In the genomic region with DNA sequence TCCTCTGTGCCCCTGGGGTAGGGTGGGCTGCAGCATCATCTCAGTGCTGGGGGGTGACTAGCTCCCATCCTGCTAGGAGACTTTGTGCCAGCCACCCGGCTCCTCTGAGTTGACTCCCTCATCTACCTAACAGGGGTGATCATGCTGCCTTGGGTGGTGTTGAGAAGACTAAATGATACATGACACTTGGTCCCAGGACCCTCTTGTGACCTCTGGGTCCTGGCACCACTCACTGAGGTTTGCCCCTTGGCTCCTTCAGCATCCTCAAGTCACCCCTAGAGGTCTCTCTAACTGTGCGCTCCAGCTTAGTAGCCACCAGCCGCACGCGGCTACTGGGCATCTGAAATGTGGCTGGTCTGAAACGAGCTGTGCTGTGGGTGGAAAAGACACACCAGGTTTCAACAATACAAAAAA, we compare ENCODE assay signal across 1 cellular context.
TF ChIP-seq lines count a peak whose summit lies in the region.

No MANE protein-coding gene starts in this region.

TF ChIP-seq in WTC11, 78 proteins besides CTCF, POLR2A, EP300 and RAD21 (continued from another document):
- TF ChIP-seq, protein P1, sequence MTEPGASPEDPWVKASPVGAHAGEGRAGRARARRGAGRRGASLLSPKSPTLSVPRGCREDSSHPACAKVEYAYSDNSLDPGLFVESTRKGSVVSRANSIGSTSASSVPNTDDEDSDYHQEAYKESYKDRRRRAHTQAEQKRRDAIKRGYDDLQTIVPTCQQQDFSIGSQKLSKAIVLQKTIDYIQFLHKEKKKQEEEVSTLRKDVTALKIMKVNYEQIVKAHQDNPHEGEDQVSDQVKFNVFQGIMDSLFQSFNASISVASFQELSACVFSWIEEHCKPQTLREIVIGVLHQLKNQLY (CRISPR knock-in tag; IDR thresholded peaks at IDR 0.05), result no peak
- TF ChIP-seq NR3C1 (CRISPR knock-in tag; conservative IDR thresholded peaks at IDR 0.05; ENCODE audit: low read depth) (no peak), NFATC4 (CRISPR knock-in tag; IDR thresholded peaks at IDR 0.05) (no peak), SP1 (CRISPR knock-in tag; conservative IDR thresholded peaks at IDR 0.05) (no peak), ZNF423 (CRISPR knock-in tag; IDR thresholded peaks at IDR 0.05) (no peak), JAZF1 (CRISPR knock-in tag; IDR thresholded peaks at IDR 0.05) (no peak), GABPB1 (CRISPR knock-in tag; IDR thresholded peaks at IDR 0.05) (no peak)
- TF ChIP-seq, protein P2, sequence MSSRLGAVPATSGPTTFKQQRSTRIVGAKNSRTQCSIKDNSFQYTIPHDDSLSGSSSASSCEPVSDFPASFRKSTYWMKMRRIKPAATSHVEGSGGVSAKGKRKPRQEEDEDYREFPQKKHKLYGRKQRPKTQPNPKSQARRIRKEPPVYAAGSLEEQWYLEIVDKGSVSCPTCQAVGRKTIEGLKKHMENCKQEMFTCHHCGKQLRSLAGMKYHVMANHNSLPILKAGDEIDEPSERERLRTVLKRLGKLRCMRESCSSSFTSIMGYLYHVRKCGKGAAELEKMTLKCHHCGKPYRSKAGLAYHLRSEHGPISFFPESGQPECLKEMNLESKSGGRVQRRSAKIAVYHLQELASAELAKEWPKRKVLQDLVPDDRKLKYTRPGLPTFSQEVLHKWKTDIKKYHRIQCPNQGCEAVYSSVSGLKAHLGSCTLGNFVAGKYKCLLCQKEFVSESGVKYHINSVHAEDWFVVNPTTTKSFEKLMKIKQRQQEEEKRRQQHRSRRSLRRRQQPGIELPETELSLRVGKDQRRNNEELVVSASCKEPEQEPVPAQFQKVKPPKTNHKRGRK (CRISPR knock-in tag; IDR thresholded peaks at IDR 0.05; ENCODE audit: borderline replicate concordance), result no peak
- TF ChIP-seq, protein P3, sequence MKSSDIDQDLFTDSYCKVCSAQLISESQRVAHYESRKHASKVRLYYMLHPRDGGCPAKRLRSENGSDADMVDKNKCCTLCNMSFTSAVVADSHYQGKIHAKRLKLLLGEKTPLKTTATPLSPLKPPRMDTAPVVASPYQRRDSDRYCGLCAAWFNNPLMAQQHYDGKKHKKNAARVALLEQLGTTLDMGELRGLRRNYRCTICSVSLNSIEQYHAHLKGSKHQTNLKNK (CRISPR knock-in tag; IDR thresholded peaks at IDR 0.05), result no peak
